Comparison of ENCODE assay signal across 8 cellular contexts in genomic region chr9:71285191-71285656, GRCh38.
DNase-seq lines count a peak whose midpoint lies in the region; ATAC-seq, FAIRE-seq and TF ChIP-seq lines count a peak whose summit lies in the region.

No MANE protein-coding gene starts in this region.

- TF ChIP-seq CTCF in BE2C (IDR thresholded peaks at IDR 0.05; ENCODE audit: low read depth, low read length) = peak; percentile 95
- TF ChIP-seq CTCF in thoracic aorta (IDR thresholded peaks at IDR 0.05) = peak; percentile 79

- no peak overlapping the region for H2BK120ac ChIP-seq in mesenchymal stem cell (ENCODE audit: low read depth, low read length)

- H3K79me1 ChIP-seq in mesenchymal stem cell (replicated peaks; ENCODE audit: low read length, poor library complexity, severe bottlenecking) = no peaks in the 10 kb centered on the region

- H3K4me3 ChIP-seq in BE2C (ENCODE audit: low read depth, low read length) = no peak overlapping the region
- no peak overlapping the region for H3K4me3 ChIP-seq in mesenchymal stem cell (ENCODE audit: insufficient read depth in 1 of 2, low read depth in 1 of 2, low read length in 2 of 2)
- H3K4me3 ChIP-seq in thoracic aorta = peak overlapping the region; percentile 36

- H3K9me3 ChIP-seq in BE2C (no peaks in the 10 kb centered on the region), mesenchymal stem cell (ENCODE audit: control insufficient read depth, low read length) (no peaks in the 10 kb centered on the region), thoracic aorta (no peaks in the 10 kb centered on the region)

- H4K91ac ChIP-seq in mesenchymal stem cell (ENCODE audit: low read length) = no peak overlapping the region

- no peak overlapping the region for H2BK12ac ChIP-seq in mesenchymal stem cell (ENCODE audit: low read length in 2 of 2)

- 56% methylated on average over 8 of the region's 8 CpGs for WGBS in mesenchymal stem cell

- H3K9ac ChIP-seq in mesenchymal stem cell (ENCODE audit: low read length) = peak overlapping the region; percentile 53

- H3K4ac ChIP-seq in mesenchymal stem cell (ENCODE audit: low read depth in 1 of 2, low read length in 2 of 2) = no peak overlapping the region

- no peak overlapping the region for H4K8ac ChIP-seq in mesenchymal stem cell (ENCODE audit: low read length)

- no peak overlapping the region for H3K27ac ChIP-seq in mesenchymal stem cell (ENCODE audit: low read length, poor library complexity, severe bottlenecking)
- H3K27ac ChIP-seq in thoracic aorta = no peak overlapping the region

- no peaks in the 10 kb centered on the region for H3K36me3 ChIP-seq in BE2C
- H3K36me3 ChIP-seq in mesenchymal stem cell (ENCODE audit: control insufficient read depth in 1 of 2, insufficient read depth in 2 of 2, low read depth in 1 of 2, low read length in 2 of 2) = no peaks in the 10 kb centered on the region
- H3K36me3 ChIP-seq in thoracic aorta = no peaks in the 10 kb centered on the region

- no peak overlapping the region for H3K23ac ChIP-seq in mesenchymal stem cell (ENCODE audit: low read length in 2 of 2)

- H2BK5ac ChIP-seq in mesenchymal stem cell (ENCODE audit: low read depth, low read length, poor library complexity, severe bottlenecking) = no peak overlapping the region

- DNase-seq in BE2C (peak; percentile 65), NCI-H146 treated with DMSO at 0.1 percent for 48 hours (lab: John Stamatoyannopoulos, UW; ENCODE audit: unreplicated experiment) (peak; percentile 5), mesenchymal stem cell (peak; percentile 62), thoracic aorta (ENCODE audit: low spot score) (no peak)

- H3K18ac ChIP-seq in mesenchymal stem cell (ENCODE audit: low read depth in 1 of 2, low read length in 2 of 2) = no peak overlapping the region

- no peak overlapping the region for H3K14ac ChIP-seq in mesenchymal stem cell (ENCODE audit: low read length in 2 of 2)

- ATAC-seq in GM18502 (IDR thresholded peaks at IDR 0.05; ENCODE audit: poor library complexity, unreplicated experiment) = peak; percentile 91
- peak; percentile 84 for ATAC-seq in HG02938 (IDR thresholded peaks at IDR 0.05; ENCODE audit: unreplicated experiment)
- ATAC-seq in thoracic aorta (ENCODE audit: insufficient number of reproducible peaks, low FRiP score, low read depth) = peak; percentile 77

- no peak overlapping the region for H3K4me2 ChIP-seq in mesenchymal stem cell (ENCODE audit: low read length, poor library complexity, severe bottlenecking)

- no peak overlapping the region for H2AK5ac ChIP-seq in mesenchymal stem cell (ENCODE audit: low read length, severe bottlenecking)

- no peaks in the 10 kb centered on the region for H3K4me1 ChIP-seq in BE2C
- no peaks in the 10 kb centered on the region for H3K4me1 ChIP-seq in mesenchymal stem cell (ENCODE audit: control insufficient read depth, insufficient read depth, low read depth, low read length)
- peaks cover 0 to 7% of the 10 kb centered on the region in 2 donors for H3K4me1 ChIP-seq in thoracic aorta (ENCODE audit: control insufficient read depth in 1 of 2, low read depth in 2 of 2)

- no peak overlapping the region for H2AFZ ChIP-seq in mesenchymal stem cell (ENCODE audit: low read depth, low read length)

- peaks cover 2% of the 10 kb centered on the region; the same call in 1 of the 2 replicates for H3K27me3 ChIP-seq in BE2C
- H3K27me3 ChIP-seq in mesenchymal stem cell (ENCODE audit: control insufficient read depth in 1 of 2, insufficient read depth in 1 of 2, low read length in 2 of 2) = no peaks in the 10 kb centered on the region
- H3K27me3 ChIP-seq in thoracic aorta (replicated peaks; ENCODE audit: insufficient read depth) = no peaks in the 10 kb centered on the region

- H2BK15ac ChIP-seq in mesenchymal stem cell (ENCODE audit: low read depth, poor library complexity, severe bottlenecking) = no peak overlapping the region

- FAIRE-seq in TTC549 (lab: Jason Lieb, UNC) (peak; percentile 26), endometrium (lab: Jason Lieb, UNC) (peak; percentile 43)
